ENCODE assay signal across 8 cellular contexts in genomic region chr5:172770374-172770674, GRCh38. TPM values are rescaled to one million over a fixed set of nuclear protein-coding genes. Genes with fewer than 3 reads are reported as not detected.
A peak's percentile ranks its signal among the peaks of the same experiment; 100 is the strongest.
DNase-seq lines count a peak whose midpoint lies in the region; ATAC-seq, FAIRE-seq and TF ChIP-seq lines count a peak whose summit lies in the region.

No MANE protein-coding gene starts in this region.

- TF ChIP-seq CTCF in HL-60 (IDR thresholded peaks at IDR 0.05; ENCODE audit: insufficient read depth, low read length), result no peak
- TF ChIP-seq CTCF in GM12878 (IDR thresholded peaks at IDR 0.05 in 2 of 3, conservative IDR thresholded peaks at IDR 0.05 in 1 of 3; ENCODE audit: control insufficient read depth in 2 of 3, extremely low read depth in 1 of 3, insufficient read depth in 1 of 3, low read depth in 3 of 3, low read length in 3 of 3), result no peak

- H3K9ac ChIP-seq in GM12878 (ENCODE audit: control insufficient read depth, insufficient read depth, low read length) (peak overlapping the region; percentile 59), mesenchymal stem cell (ENCODE audit: low read length) (peak overlapping the region; percentile 98)

- intact Hi-C loops in GM12878 (cut with micrococcal nuclease; ENCODE audit: unreplicated experiment) (loop anchor here (1.0 to 10.0 kb wide), 7 partner anchors 36 to 658 kb away; partner anchors contain the start of genes CREBRF and ERGIC1), aorta (cut with DNase I) (loop anchor here (2.0 to 5.0 kb wide), 4 partner anchors 102 to 182 kb away; no protein-coding TSS in a partner anchor)

- no peak for TF ChIP-seq EP300 in GM12878 (IDR thresholded peaks at IDR 0.05; ENCODE audit: borderline replicate concordance in 1 of 2, control insufficient read depth in 1 of 2, low read depth in 2 of 2, low read length in 2 of 2)

- DNase-seq in AG08396 (ENCODE audit: low spot score) (peak; percentile 13), HL-60 (ENCODE audit: low read depth in 1 of 2, low spot score in 1 of 2) (no peak), GM12878 (ENCODE audit: low read depth, low spot score) (no peak), mesenchymal stem cell (no peak), aorta (peak; percentile 78 to 88), NCI-H748 (lab: John Stamatoyannopoulos, UW; ENCODE audit: unreplicated experiment) (no peak), NCI-H2196 (lab: John Stamatoyannopoulos, UW; ENCODE audit: unreplicated experiment) (no peak)

- FAIRE-seq in GM12878 (lab: Jason Lieb, UNC), result no peak

- WGBS in GM12878 (ENCODE audit: insufficient coverage, insufficient replicate concordance, low lambda C conversion rate, missing lambda C conversion rate), result 0% methylated on average over 29 of the region's 29 CpGs
- WGBS in mesenchymal stem cell, result 0% methylated on average over 29 of the region's 29 CpGs
- 0 to 1% methylated on average over 29 of the region's 29 CpGs for WGBS in aorta, 2 donors

- H4K20me1 ChIP-seq in GM12878 (ENCODE audit: control insufficient read depth, insufficient read depth), result no peaks in the 10 kb centered on the region

- H2BK120ac ChIP-seq in mesenchymal stem cell (ENCODE audit: low read depth, low read length), result no peak overlapping the region

- no peak overlapping the region for H4K8ac ChIP-seq in mesenchymal stem cell (ENCODE audit: low read length)

- H2AK5ac ChIP-seq in mesenchymal stem cell (ENCODE audit: low read length, severe bottlenecking), result no peak overlapping the region

- H3K36me3 ChIP-seq in GM12878 (ENCODE audit: control insufficient read depth in 2 of 2, insufficient read depth in 2 of 2, low read length in 1 of 2), result no peaks in the 10 kb centered on the region
- H3K36me3 ChIP-seq in mesenchymal stem cell (ENCODE audit: control insufficient read depth in 1 of 2, insufficient read depth in 2 of 2, low read depth in 1 of 2, low read length in 2 of 2), result peaks cover 21 to 39% of the 10 kb centered on the region in 2 experiments
- peaks cover 6 to 15% of the 10 kb centered on the region in 2 donors for H3K36me3 ChIP-seq in aorta (ENCODE audit: control insufficient read depth in 1 of 2, insufficient read depth in 2 of 2, low read length in 1 of 2)

- H3K4me1 ChIP-seq in GM12878 (ENCODE audit: control insufficient read depth, insufficient read depth, low read length), result peaks cover 28% of the 10 kb centered on the region
- peaks cover 27% of the 10 kb centered on the region for H3K4me1 ChIP-seq in mesenchymal stem cell (ENCODE audit: control insufficient read depth, insufficient read depth, low read depth, low read length)
- H3K4me1 ChIP-seq in aorta (ENCODE audit: control insufficient read depth in 1 of 2, insufficient read depth in 2 of 2, low read length in 2 of 2), result no peaks in the 10 kb centered on the region

- RAD21 ChIA-PET in GM12878 (lab: Charles Lee; ENCODE audit: unreplicated experiment), result interaction anchor here (1.0 to 4.1 kb wide), 8 partner anchors 37 to 135 kb away, joined by 3 to 35 read pairs (median 12); no protein-coding TSS in a partner anchor

- H3K23ac ChIP-seq in mesenchymal stem cell (ENCODE audit: low read length in 2 of 2), result peak overlapping the region in 1 of 2 experiments; percentile 4

- peak overlapping the region; percentile 59 for H2AFZ ChIP-seq in GM12878 (ENCODE audit: control insufficient read depth, low read depth, low read length)
- peak overlapping the region; percentile 83 for H2AFZ ChIP-seq in mesenchymal stem cell (ENCODE audit: low read depth, low read length)

- POLR2A ChIA-PET in GM12878 (lab: Charles Lee), result interaction anchor here (1.8 to 3.9 kb wide), 3 partner anchors 37 to 79 kb away, joined by 6 to 45 read pairs (median 14); no protein-coding TSS in a partner anchor

- H2BK5ac ChIP-seq in mesenchymal stem cell (ENCODE audit: low read depth, low read length, poor library complexity, severe bottlenecking), result peak overlapping the region; percentile 97

- H3K79me1 ChIP-seq in mesenchymal stem cell (replicated peaks; ENCODE audit: low read length, poor library complexity, severe bottlenecking), result no peaks in the 10 kb centered on the region

- peak overlapping the region in 1 of 2 experiments; percentile 4 for H2BK12ac ChIP-seq in mesenchymal stem cell (ENCODE audit: low read length in 2 of 2)

- peak overlapping the region; percentile 76 to 96 for H3K4ac ChIP-seq in mesenchymal stem cell (ENCODE audit: low read depth in 1 of 2, low read length in 2 of 2)

- H3K79me2 ChIP-seq in GM12878 (ENCODE audit: control insufficient read depth, insufficient read depth, low read length), result peaks cover 9% of the 10 kb centered on the region

- no peak for TF ChIP-seq RAD21 in GM12878 (IDR thresholded peaks at IDR 0.05; ENCODE audit: insufficient read depth, low read depth, low read length)

- H3K14ac ChIP-seq in mesenchymal stem cell (ENCODE audit: low read length in 2 of 2), result peak overlapping the region in 1 of 2 experiments; percentile 100

- H3K4me3 ChIP-seq in HL-60 (replicated peaks; ENCODE audit: insufficient read depth, low read length) (peak overlapping the region; percentile 12; the same call in 1 of the 2 replicates), GM12878 (peak overlapping the region; percentile 73), mesenchymal stem cell (ENCODE audit: insufficient read depth in 1 of 2, low read depth in 1 of 2, low read length in 2 of 2) (peak overlapping the region; percentile 90 to 93), aorta (ENCODE audit: low read length in 2 of 2) (peak overlapping the region; percentile 78 to 100)

- SMC1A ChIA-PET in GM12878 (lab: Charles Lee; ENCODE audit: uncharacterized antibody, unreplicated experiment), result interaction anchor here (1.0 to 4.6 kb wide), 5 partner anchors 19 to 161 kb away, joined by 3 to 33 read pairs (median 3); partner anchors contain the start of gene ERGIC1

- in situ Hi-C loops in GM12878 (cut with MboI), result no loop called here

- CTCF ChIA-PET in GM12878 (lab: Yijun Ruan, JAX), result interaction anchor here (3.3 to 4.7 kb wide), 7 partner anchors 10 to 163 kb away, joined by 14 to 44 read pairs (median 24); no protein-coding TSS in a partner anchor

- no TSS peak for BruUV-seq in GM12878 (replicated peaks; lab: Mats Ljungman, UMichigan)

- H3K27ac ChIP-seq in HL-60 (replicated peaks) (no peak overlapping the region), GM12878 (ENCODE audit: control insufficient read depth, insufficient read depth) (peak overlapping the region; percentile 72), mesenchymal stem cell (ENCODE audit: low read length, poor library complexity, severe bottlenecking) (peak overlapping the region; percentile 92), aorta (ENCODE audit: low read depth in 1 of 2, low read length in 2 of 2) (peak overlapping the region; percentile 83 to 100)

- H3K18ac ChIP-seq in mesenchymal stem cell (ENCODE audit: low read depth in 1 of 2, low read length in 2 of 2), result peak overlapping the region; percentile 95 to 98

- H3K27me3 ChIP-seq in HL-60 (ENCODE audit: insufficient read depth, poor library complexity, severe bottlenecking) (peaks cover 29% of the 10 kb centered on the region), GM12878 (replicated peaks in 1 of 2; ENCODE audit: control insufficient read depth in 2 of 2, insufficient read depth in 2 of 2, low read length in 1 of 2) (no peaks in the 10 kb centered on the region), mesenchymal stem cell (ENCODE audit: control insufficient read depth in 1 of 2, insufficient read depth in 1 of 2, low read length in 2 of 2) (no peaks in the 10 kb centered on the region), aorta (ENCODE audit: control insufficient read depth in 1 of 2, insufficient read depth in 2 of 2, low read length in 1 of 2) (no peaks in the 10 kb centered on the region)

- no peak overlapping the region for H4K91ac ChIP-seq in mesenchymal stem cell (ENCODE audit: low read length)

- peak overlapping the region; percentile 99 for H2BK15ac ChIP-seq in mesenchymal stem cell (ENCODE audit: low read depth, poor library complexity, severe bottlenecking)

- no peak for ATAC-seq in GM12878
- ATAC-seq in aorta (ENCODE audit: low FRiP score), result no peak
- ATAC-seq in HG03139 (IDR thresholded peaks at IDR 0.05; ENCODE audit: unreplicated experiment), result no peak

- TF ChIP-seq POLR2A in GM12878 (IDR thresholded peaks at IDR 0.05; ENCODE audit: low read depth, low read length), result no peak

- no peaks in the 10 kb centered on the region for H3K9me3 ChIP-seq in GM12878 (replicated peaks; ENCODE audit: control insufficient read depth, insufficient read depth, low read length)
- no peaks in the 10 kb centered on the region for H3K9me3 ChIP-seq in mesenchymal stem cell (ENCODE audit: control insufficient read depth, low read length)
- no peaks in the 10 kb centered on the region for H3K9me3 ChIP-seq in aorta (ENCODE audit: control insufficient read depth, low read length)

- peak overlapping the region; percentile 98 for H3K4me2 ChIP-seq in GM12878 (ENCODE audit: control insufficient read depth, insufficient read depth)
- peak overlapping the region; percentile 34 for H3K4me2 ChIP-seq in mesenchymal stem cell (ENCODE audit: low read length, poor library complexity, severe bottlenecking)

TF ChIP-seq in GM12878, 131 proteins besides CTCF, POLR2A, EP300 and RAD21 (continues in another document):
- TF ChIP-seq WRNIP1 (IDR thresholded peaks at IDR 0.05; ENCODE audit: borderline replicate concordance, low read depth, low read length) (no peak), CHD4 (IDR thresholded peaks at IDR 0.05) (no peak), YBX1 (IDR thresholded peaks at IDR 0.05) (no peak), IKZF1 (conservative IDR thresholded peaks at IDR 0.05) (peak; percentile 94; the same call in 1 of the 2 replicates)

RNA-seq across cellular contexts. Expression of gene DUSP1, which starts 0.7 kb away (rescaled TPM):
- 9.4 and 10.7 TPM in 2 replicates for total RNA-seq in GM12878 (2013; cell fraction: nucleolus; rRNA removed)
- total RNA-seq in GM12878 (2014; rRNA removed) (5.8 and 6.2 TPM in 2 replicates), GM12878 (2014; rRNA removed; fragmentation: Illumina TruSeq; extraction: Trizol) (2.0 and 2.5 TPM in 2 replicates), GM12878 (2021) (5.0 and 5.3 TPM in 2 replicates), aorta (1,000 to 10,000 TPM in 1 of 2 donors, 100 to 1,000 TPM in 1; 293 to 1,994 TPM)
- 2.1 TPM for polyA plus RNA-seq in GM12878 (2011; ENCODE audit: low read depth)
- polyA plus RNA-seq in GM12878 (2011; rRNA removed) (3.0 and 4.0 TPM in 2 replicates), GM12878 (2014; fragmentation: Illumina TruSeq; extraction: Trizol) (1.0 and 2.0 TPM in 2 replicates), GM12878 (2014; fragmentation: Nextera tagmentation; extraction: Ambion mirVana) (1 to 10 TPM; 1.4 to 1.9 TPM), GM12878 (2014; rRNA removed) (3.5 and 4.1 TPM in 2 replicates), GM12878 (2016; fragmentation: Nextera tagmentation; extraction: Ambion mirVana) (1 to 10 TPM; 3.9 to 5.4 TPM), aorta (100 to 1,000 TPM; 178 to 515 TPM)
- 4.7 and 5.6 TPM in 2 replicates for polyA plus RNA-seq in GM12878 (2011; cell fraction: cytosol; rRNA removed)
- 7.0 and 8.8 TPM in 2 replicates for polyA plus RNA-seq in GM12878 (2011; cell fraction: nucleus; rRNA removed)
- polyA plus RNA-seq in GM12878 (2012), result 4.9 and 5.3 TPM in 2 replicates
- 5.9 and 9.3 TPM in 2 replicates for polyA minus RNA-seq in GM12878 (2011; rRNA and poly(A)+ RNA removed)
- 4.9 and 5.3 TPM in 2 replicates for polyA minus RNA-seq in GM12878 (2011; cell fraction: cytosol; rRNA and poly(A)+ RNA removed)
- polyA minus RNA-seq in GM12878 (2011; cell fraction: nucleus; rRNA and poly(A)+ RNA removed), result 12.6 and 13.6 TPM in 2 replicates
- polyA plus RNA-seq in mesenchymal stem cell (2013, experiment 1 of 2), result 214 TPM
- polyA plus RNA-seq in mesenchymal stem cell (2013, experiment 2 of 2), result 205 TPM

Comparison
In these comparisons a context has a peak if more than half of its experiments do, and no peak if none do; other contexts are left out.
1. DNase-seq: peak in AG08396 (single experiment) and aorta (2 of 2); none in HL-60 (0 of 2), GM12878 (single experiment), mesenchymal stem cell (single experiment), NCI-H748 (single experiment) and NCI-H2196 (single experiment).
2. H3K4me3 ChIP-seq: peak in every context shown above with its lines; median percentile 92 in mesenchymal stem cell; 89 in aorta; 73 in GM12878; 12 in HL-60.
3. RNA of gene DUSP1, which starts 0.7 kb away (total RNA-seq): 293 to 1,994 TPM in aorta; 2.0 to 10.7 TPM in GM12878; every median in the first group is over 10 times any median in the second.